Comparison of ENCODE assay signal across 10 cellular contexts in the genomic region with DNA sequence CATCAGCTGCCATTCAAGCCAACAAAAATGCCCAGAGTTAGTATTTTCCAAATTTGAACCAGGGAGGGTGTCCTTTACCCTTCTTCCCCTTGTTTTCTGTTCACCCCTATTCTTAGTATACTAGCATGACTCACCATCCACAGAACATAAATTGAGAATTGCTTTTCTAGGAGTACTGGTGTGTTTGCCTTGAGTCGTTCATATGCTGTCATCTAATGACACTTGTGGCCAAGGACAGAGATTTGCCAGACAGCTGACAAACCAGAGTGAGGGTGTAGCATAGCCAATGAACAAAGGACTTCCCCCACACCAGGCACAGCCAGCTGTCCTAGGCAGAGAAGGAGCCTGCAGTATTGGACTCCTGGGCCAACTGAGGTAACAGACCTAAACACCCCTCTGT.
DNase-seq lines count a peak whose midpoint lies in the region; ATAC-seq and TF ChIP-seq lines count a peak whose summit lies in the region.
"Had no signal": no experiment of that assay in that cellular context is flagged by ENCODE, and none has a peak within 500 bp of the region (broad histone marks: within the 10 kb centered on the region; RNA-seq: fewer than 3 reads in every experiment).

No MANE protein-coding gene starts in this region.

- peaks cover 16% of the 10 kb centered on the region for H3K4me1 ChIP-seq in testis

- no peaks in the 10 kb centered on the region for H3K36me3 ChIP-seq in testis (ENCODE audit: low read depth, missing control alignments)

- ATAC-seq in HG03432 (IDR thresholded peaks at IDR 0.05; ENCODE audit: unreplicated experiment) (peak; percentile 52), GM19397 (IDR thresholded peaks at IDR 0.05; ENCODE audit: unreplicated experiment) (no peak)
- ATAC-seq in activated T-helper 17 cell treated with anti-CD3 and anti-CD28 coated beads, Interleukin-2, amount 50 U/mL, for 72 hours (replicated peaks) = peak; percentile 71
- ATAC-seq: stimulated activated memory B cell treated with anti-CD40 and anti-IgM and Interleukin-4, amounts not matched to agents 10 μg/mL and 1 μg/mL and 100 μg/mL, for 72 hours had no signal

- peaks cover 2% of the 10 kb centered on the region for H3K27me3 Mint-ChIP-seq in activated T-helper 17 cell treated with anti-CD3 and anti-CD28 coated beads, Interleukin-2, amount 50 U/mL, for 72 hours
- H3K27me3 Mint-ChIP-seq: activated B cell treated with CpG ODN at 0.5 μM for 24 hours had no signal

- H3K9me3 ChIP-seq in testis = no peaks in the 10 kb centered on the region

- 14 to 31% methylated on average over 1 of the region's 1 CpG for WGBS in testis, 2 donors

- H3K4me3 ChIP-seq in testis = no peak overlapping the region

- H3K27ac ChIP-seq in testis = peak overlapping the region; percentile 21 to 41

- H3K27ac Mint-ChIP-seq in activated T-helper 17 cell treated with anti-CD3 and anti-CD28 coated beads, Interleukin-2, amount 50 U/mL, for 72 hours = no peak overlapping the region
- H3K27ac Mint-ChIP-seq: activated B cell treated with CpG ODN at 0.5 μM for 24 hours; stimulated activated memory B cell treated with anti-CD40 and anti-IgM and Interleukin-4, amounts not matched to agents 10 μg/mL and 1 μg/mL and 100 μg/mL, for 72 hours had no signal

- no peaks in the 10 kb centered on the region for H3K9me3 Mint-ChIP-seq in activated T-helper 17 cell treated with anti-CD3 and anti-CD28 coated beads, Interleukin-2, amount 50 U/mL, for 72 hours

- no peak overlapping the region for H3K4me3 Mint-ChIP-seq in activated T-helper 17 cell treated with anti-CD3 and anti-CD28 coated beads, Interleukin-2, amount 50 U/mL, for 72 hours
- H3K4me3 Mint-ChIP-seq: activated B cell treated with CpG ODN at 0.5 μM for 24 hours; stimulated activated memory B cell treated with anti-CD40 and anti-IgM and Interleukin-4, amounts not matched to agents 10 μg/mL and 1 μg/mL and 100 μg/mL, for 72 hours had no signal

- DNase-seq in iris pigment epithelial cell (ENCODE audit: low read depth) (peak; percentile 39), testis (no peak), foreskin melanocyte (no peak), NCI-H187 treated with DMSO at 0.1 percent for 48 hours (lab: John Stamatoyannopoulos, UW) (no peak)
- DNase-seq: activated B cell treated with CpG ODN at 0.5 μM for 24 hours, NCI-H526 treated with DMSO at 0.1 percent for 48 hours had no signal

- H3K36me3 Mint-ChIP-seq in activated T-helper 17 cell treated with anti-CD3 and anti-CD28 coated beads, Interleukin-2, amount 50 U/mL, for 72 hours (ENCODE audit: low read depth) = no peaks in the 10 kb centered on the region
- H3K36me3 Mint-ChIP-seq: stimulated activated memory B cell treated with anti-CD40 and anti-IgM and Interleukin-4, amounts not matched to agents 10 μg/mL and 1 μg/mL and 100 μg/mL, for 72 hours had no signal

- TF ChIP-seq CTCF in testis (IDR thresholded peaks at IDR 0.05) = no peak

- no peaks in the 10 kb centered on the region for H3K4me1 Mint-ChIP-seq in activated T-helper 17 cell treated with anti-CD3 and anti-CD28 coated beads, Interleukin-2, amount 50 U/mL, for 72 hours
- H3K4me1 Mint-ChIP-seq: activated B cell treated with CpG ODN at 0.5 μM for 24 hours; stimulated activated memory B cell treated with anti-CD40 and anti-IgM and Interleukin-4, amounts not matched to agents 10 μg/mL and 1 μg/mL and 100 μg/mL, for 72 hours had no signal

- TF ChIP-seq POLR2A in testis (IDR thresholded peaks at IDR 0.05) = no peak

- no peaks in the 10 kb centered on the region for H3K27me3 ChIP-seq in testis

- intact Hi-C loops in testis (cut with DNase I; ENCODE audit: low total_unique reads) = no loop called here
